Comparison of ENCODE assay signal across 8 cellular contexts in the genomic region with DNA sequence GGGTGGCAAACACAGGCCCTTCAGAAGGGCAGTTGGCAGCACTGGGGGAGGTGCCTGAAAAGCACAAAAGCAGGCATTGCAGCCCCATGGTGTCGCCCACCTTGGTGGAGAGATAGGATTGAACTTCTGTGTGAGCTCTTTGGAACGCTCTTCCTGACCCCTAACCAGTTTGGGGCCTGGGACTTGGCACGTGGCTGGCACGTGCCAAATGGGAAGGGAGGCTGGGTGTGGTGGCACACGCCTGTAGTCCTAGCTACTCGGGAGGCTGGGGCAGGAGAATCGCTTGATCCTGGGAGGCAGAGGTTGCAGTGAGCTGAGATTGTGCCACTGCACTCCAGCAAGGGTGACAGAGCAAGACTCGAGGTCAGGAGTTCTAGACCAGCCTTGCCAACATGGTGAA. TPM values are rescaled to one million over a fixed set of nuclear protein-coding genes. Genes with fewer than 3 reads are reported as not detected.
DNase-seq lines count a peak whose midpoint lies in the region; ATAC-seq and TF ChIP-seq lines count a peak whose summit lies in the region.
"Not testable (repeated sequence)": the region's sequence is repeated elsewhere in the genome, so short reads cannot be mapped to it uniquely, and the experiment has no call there.

No MANE protein-coding gene starts in this region.

- not testable (repeated sequence) for H3K9ac ChIP-seq in SK-N-MC (ENCODE audit: insufficient read length)

- not testable (repeated sequence) for H3K4me3 ChIP-seq in HEK293 (ENCODE audit: low read depth, low read length); SK-N-MC

- not testable (repeated sequence) for ATAC-seq in naive thymus-derived CD8-positive, alpha-beta T cell; stimulated activated naive B cell treated with anti-CD40 and anti-IgM and Interleukin-4, amounts not matched to agents 10 μg/mL and 1 μg/mL and 100 μg/mL, for 72 hours (replicated peaks)

- POLR2A ChIA-PET in HEK293 (lab: Yijun Ruan, JAX); activated CD4-positive, alpha-beta memory T cell treated with anti-CD3 and anti-CD28 coated beads for 36 hours (lab: Charles Lee); naive thymus-derived CD8-positive, alpha-beta T cell (lab: Charles Lee): not testable (repeated sequence)

- not testable (repeated sequence) for H3K36me3 Mint-ChIP-seq in CD14-positive monocyte; activated CD4-positive, alpha-beta memory T cell treated with anti-CD3 and anti-CD28 coated beads for 36 hours; activated naive CD4-positive, alpha-beta T cell treated with anti-CD3 and anti-CD28 coated beads, Interleukin-2, amount 10 ng/mL, durations not matched to agents 7 days and 5 days; chondrocyte (ENCODE audit: low read depth); naive thymus-derived CD8-positive, alpha-beta T cell; stimulated activated naive B cell treated with anti-CD40 and anti-IgM and Interleukin-4, amounts not matched to agents 10 μg/mL and 1 μg/mL and 100 μg/mL, for 72 hours

- H3K4me1 ChIP-seq in HEK293 (ENCODE audit: control insufficient read depth, insufficient read depth, low read length) = not testable (repeated sequence)

- peaks cover 61 to 71% (median 64%) of the 10 kb centered on the region in 3 donors for H3K27me3 Mint-ChIP-seq in CD14-positive monocyte (ENCODE audit: low read depth in 3 of 3)
- H3K27me3 Mint-ChIP-seq in activated CD4-positive, alpha-beta memory T cell treated with anti-CD3 and anti-CD28 coated beads for 36 hours; chondrocyte (ENCODE audit: low read depth): not testable (repeated sequence)
- peaks cover 67% of the 10 kb centered on the region for H3K27me3 Mint-ChIP-seq in activated naive CD4-positive, alpha-beta T cell treated with anti-CD3 and anti-CD28 coated beads, Interleukin-2, amount 10 ng/mL, durations not matched to agents 7 days and 5 days
- H3K27me3 Mint-ChIP-seq in naive thymus-derived CD8-positive, alpha-beta T cell = peaks cover 1 to 22% (median 9%) of the 10 kb centered on the region in 5 donors
- H3K27me3 Mint-ChIP-seq in stimulated activated naive B cell treated with anti-CD40 and anti-IgM and Interleukin-4, amounts not matched to agents 10 μg/mL and 1 μg/mL and 100 μg/mL, for 72 hours = peaks cover 32 to 38% of the 10 kb centered on the region in 2 donors

- H3K4me3 Mint-ChIP-seq in CD14-positive monocyte (peak overlapping the region; percentile 60 to 93), chondrocyte (ENCODE audit: unreplicated experiment) (peak overlapping the region; percentile 93)
- H3K4me3 Mint-ChIP-seq in activated CD4-positive, alpha-beta memory T cell treated with anti-CD3 and anti-CD28 coated beads for 36 hours = peak overlapping the region; percentile 55
- peak overlapping the region; percentile 40 for H3K4me3 Mint-ChIP-seq in activated naive CD4-positive, alpha-beta T cell treated with anti-CD3 and anti-CD28 coated beads, Interleukin-2, amount 10 ng/mL, durations not matched to agents 7 days and 5 days
- H3K4me3 Mint-ChIP-seq in naive thymus-derived CD8-positive, alpha-beta T cell = peak overlapping the region; percentile 82 to 99 (median 90)
- H3K4me3 Mint-ChIP-seq in stimulated activated naive B cell treated with anti-CD40 and anti-IgM and Interleukin-4, amounts not matched to agents 10 μg/mL and 1 μg/mL and 100 μg/mL, for 72 hours = peak overlapping the region; percentile 39 to 74

- H3K9me3 Mint-ChIP-seq in CD14-positive monocyte = peaks cover 0 to 10% (median 2%) of the 10 kb centered on the region in 7 donors
- not testable (repeated sequence) for H3K9me3 Mint-ChIP-seq in activated CD4-positive, alpha-beta memory T cell treated with anti-CD3 and anti-CD28 coated beads for 36 hours; activated naive CD4-positive, alpha-beta T cell treated with anti-CD3 and anti-CD28 coated beads, Interleukin-2, amount 10 ng/mL, durations not matched to agents 7 days and 5 days; chondrocyte (ENCODE audit: low read depth); naive thymus-derived CD8-positive, alpha-beta T cell; stimulated activated naive B cell treated with anti-CD40 and anti-IgM and Interleukin-4, amounts not matched to agents 10 μg/mL and 1 μg/mL and 100 μg/mL, for 72 hours

- not testable (repeated sequence) for TF ChIP-seq CTCF in CD14-positive monocyte (IDR thresholded peaks at IDR 0.05); HEK293 (tag by site-specific recombination; IDR thresholded peaks at IDR 0.05); chondrocyte (IDR thresholded peaks at IDR 0.05)

- CTCF ChIA-PET in HEK293 (lab: Yijun Ruan, JAX) = interaction anchor here (0.6 to 1.3 kb wide), 2 partner anchors 68 to 1490 kb away, joined by 4 read pairs; no protein-coding TSS in a partner anchor
- CTCF ChIA-PET in activated CD4-positive, alpha-beta memory T cell treated with anti-CD3 and anti-CD28 coated beads for 36 hours (lab: Charles Lee) = interaction anchor here (0.5 kb wide), 1 partner anchor 1495 kb away, joined by 5 read pairs; no protein-coding TSS in a partner anchor
- CTCF ChIA-PET in activated naive CD4-positive, alpha-beta T cell treated with anti-CD3 and anti-CD28 coated beads, Interleukin-2, amount 10 ng/mL, durations not matched to agents 7 days and 5 days (lab: Charles Lee) = not testable (repeated sequence)

- not testable (repeated sequence) for H3K9me3 ChIP-seq in HEK293 (ENCODE audit: control insufficient read depth, insufficient read depth, low read depth, low read length); SK-N-MC (ENCODE audit: low read depth, low read length)

- H3K27ac ChIP-seq in HEK293 (ENCODE audit: extremely low read depth, low read depth, low read length) = not testable (repeated sequence)
- H3K27ac ChIP-seq in SK-N-MC = peak overlapping the region; percentile 14; the same call in 1 of the 2 replicates

- H3K4me1 Mint-ChIP-seq in CD14-positive monocyte = peaks cover 21% of the 10 kb centered on the region
- H3K4me1 Mint-ChIP-seq in activated CD4-positive, alpha-beta memory T cell treated with anti-CD3 and anti-CD28 coated beads for 36 hours (ENCODE audit: low read depth) = peaks cover 10% of the 10 kb centered on the region
- peaks cover 21% of the 10 kb centered on the region for H3K4me1 Mint-ChIP-seq in activated naive CD4-positive, alpha-beta T cell treated with anti-CD3 and anti-CD28 coated beads, Interleukin-2, amount 10 ng/mL, durations not matched to agents 7 days and 5 days
- peaks cover 25% of the 10 kb centered on the region for H3K4me1 Mint-ChIP-seq in chondrocyte (ENCODE audit: low read depth)
- H3K4me1 Mint-ChIP-seq in naive thymus-derived CD8-positive, alpha-beta T cell = peaks cover 12 to 27% (median 21%) of the 10 kb centered on the region in 4 donors
- peaks cover 12 to 34% of the 10 kb centered on the region in 2 donors for H3K4me1 Mint-ChIP-seq in stimulated activated naive B cell treated with anti-CD40 and anti-IgM and Interleukin-4, amounts not matched to agents 10 μg/mL and 1 μg/mL and 100 μg/mL, for 72 hours

- not testable (repeated sequence) for H3K36me3 ChIP-seq in HEK293 (ENCODE audit: control insufficient read depth in 2 of 2, insufficient read depth in 1 of 2, low read length in 2 of 2); SK-N-MC (ENCODE audit: insufficient read depth, low read length)

- not testable (repeated sequence) for DNase-seq in CD14-positive monocyte (ENCODE audit: low spot score); SK-N-MC (ENCODE audit: low read depth, low spot score); activated CD4-positive, alpha-beta memory T cell treated with anti-CD3 and anti-CD28 coated beads for 36 hours; activated naive CD4-positive, alpha-beta T cell treated with anti-CD3 and anti-CD28 coated beads, Interleukin-2, amount 10 ng/mL, durations not matched to agents 7 days and 5 days; chondrocyte (ENCODE audit: low spot score); naive thymus-derived CD8-positive, alpha-beta T cell; stimulated activated naive B cell treated with anti-CD40 and anti-IgM and Interleukin-4, amounts not matched to agents 10 μg/mL and 1 μg/mL and 100 μg/mL, for 72 hours

- intact Hi-C loops in CD14-positive monocyte (cut with micrococcal nuclease); activated CD4-positive, alpha-beta memory T cell treated with anti-CD3 and anti-CD28 coated beads for 36 hours (cut with micrococcal nuclease): not testable (repeated sequence)

- peak overlapping the region in 2 of 7 donors; percentile 43 to 58 for H3K27ac Mint-ChIP-seq in CD14-positive monocyte
- not testable (repeated sequence) for H3K27ac Mint-ChIP-seq in activated CD4-positive, alpha-beta memory T cell treated with anti-CD3 and anti-CD28 coated beads for 36 hours; activated naive CD4-positive, alpha-beta T cell treated with anti-CD3 and anti-CD28 coated beads, Interleukin-2, amount 10 ng/mL, durations not matched to agents 7 days and 5 days; chondrocyte (ENCODE audit: unreplicated experiment); stimulated activated naive B cell treated with anti-CD40 and anti-IgM and Interleukin-4, amounts not matched to agents 10 μg/mL and 1 μg/mL and 100 μg/mL, for 72 hours
- H3K27ac Mint-ChIP-seq in naive thymus-derived CD8-positive, alpha-beta T cell = peak overlapping the region in 8 of 10 donors; percentile 9 to 96 (median 82)

TF ChIP-seq in HEK293, 187 proteins besides CTCF, POLR2A, EP300 and RAD21 (continues in another document):
- TF ChIP-seq ZNF341 (tag by site-specific recombination; IDR thresholded peaks at IDR 0.05; ENCODE audit: low read depth) = peak; percentile 41; the same call in 1 of the 2 replicates

RNA-seq across cellular contexts. Expression of a gene that starts 1.0 kb away (rescaled TPM):
- 1 to 10 TPM in 1 of 2 donors, not detected in 1; 1.5 TPM for polyA plus RNA-seq in CD14-positive monocyte
- 1 to 10 TPM; 6.1 to 6.2 TPM for total RNA-seq in activated CD4-positive, alpha-beta memory T cell treated with anti-CD3 and anti-CD28 coated beads for 36 hours
- 15.0 to 18.5 TPM (median 16.3 TPM) in 3 replicates for total RNA-seq in chondrocyte
- 10 to 100 TPM; 19.6 to 22.6 TPM for total RNA-seq in naive thymus-derived CD8-positive, alpha-beta T cell
- 1 to 10 TPM; 5.5 to 5.8 (median 5.7) TPM for polyA plus RNA-seq in naive thymus-derived CD8-positive, alpha-beta T cell

Comparison
In these comparisons a context has a peak if more than half of its experiments do, and no peak if none do; other contexts are left out.
1. H3K4me3 Mint-ChIP-seq: peak in every context shown above with its lines; median percentile 93 in chondrocyte; 90 in naive thymus-derived CD8-positive, alpha-beta T cell; 76 in CD14-positive monocyte; 56 in stimulated activated naive B cell treated with anti-CD40 and anti-IgM and Interleukin-4, amounts not matched to agents 10 μg/mL and 1 μg/mL and 100 μg/mL, for 72 hours; 55 in activated CD4-positive, alpha-beta memory T cell treated with anti-CD3 and anti-CD28 coated beads for 36 hours; 40 in activated naive CD4-positive, alpha-beta T cell treated with anti-CD3 and anti-CD28 coated beads, Interleukin-2, amount 10 ng/mL, durations not matched to agents 7 days and 5 days.